In the genomic region with DNA sequence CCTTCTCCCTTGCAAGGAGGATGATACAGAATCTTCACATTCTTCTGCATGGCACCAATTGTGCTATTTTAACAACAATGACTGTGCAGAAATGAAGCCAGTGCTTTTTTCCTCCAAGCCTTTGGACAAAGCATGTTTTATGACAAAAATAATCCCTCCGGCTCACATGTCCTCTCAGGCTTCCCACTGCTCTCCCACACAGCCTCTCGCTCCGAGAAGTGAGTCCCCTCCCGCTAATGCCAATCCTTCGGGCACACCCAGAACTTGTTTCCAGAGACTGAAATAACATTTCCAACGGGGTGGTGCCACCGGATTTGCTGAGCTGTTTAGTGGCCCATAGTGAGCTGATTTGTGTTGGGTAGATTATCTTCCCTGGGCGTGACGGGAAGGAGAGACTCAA, we compare ENCODE assay signal across 14 cellular contexts. TPM values are rescaled to one million over a fixed set of nuclear protein-coding genes. Genes with fewer than 3 reads are reported as not detected.
A peak's percentile ranks its signal among the peaks of the same experiment; 100 is the strongest.
DNase-seq lines count a peak whose midpoint lies in the region; ATAC-seq, FAIRE-seq and TF ChIP-seq lines count a peak whose summit lies in the region.
"Had no signal": no experiment of that assay in that cellular context is flagged by ENCODE, and none has a peak within 500 bp of the region (broad histone marks: within the 10 kb centered on the region; RNA-seq: fewer than 3 reads in every experiment).

No MANE protein-coding gene starts in this region.

- no peak overlapping the region for H3K9ac ChIP-seq in endothelial cell of umbilical vein (replicated peaks; ENCODE audit: extremely low read depth, insufficient read depth, low read length)

- CTCF ChIA-PET in endothelial cell of umbilical vein (lab: Charles Lee) = interaction anchor here (0.7 to 2.7 kb wide), 6 partner anchors 10 to 277 kb away, joined by 3 to 17 read pairs (median 4); no protein-coding TSS in a partner anchor

- H3K36me3 ChIP-seq in endothelial cell of umbilical vein (ENCODE audit: control insufficient read depth in 2 of 2, extremely low read depth in 1 of 2, insufficient read depth in 2 of 2, low read length in 2 of 2) = no peaks in the 10 kb centered on the region

- H3K4me3 ChIP-seq in endothelial cell of umbilical vein (replicated peaks in 1 of 3; ENCODE audit: insufficient read depth in 1 of 3, low read depth in 1 of 3, low read length in 3 of 3) = no peak overlapping the region

- H3K9me3 ChIP-seq in endothelial cell of umbilical vein (replicated peaks; ENCODE audit: control insufficient read depth, insufficient read depth, low read length) = no peaks in the 10 kb centered on the region

- H3K79me2 ChIP-seq in endothelial cell of umbilical vein (ENCODE audit: control insufficient read depth, insufficient read depth, low read length) = no peaks in the 10 kb centered on the region

- no peaks in the 10 kb centered on the region for H4K20me1 ChIP-seq in endothelial cell of umbilical vein (replicated peaks; ENCODE audit: control insufficient read depth, extremely low read depth, insufficient read depth, low read length)

- dilution Hi-C loops in endothelial cell of umbilical vein (cut with MboI; ENCODE audit: extremely low pct_ligation_motif_present, low sequenced_read_pairs) = no loop called here

- H3K4me1 ChIP-seq in endothelial cell of umbilical vein (ENCODE audit: control insufficient read depth, extremely low read depth, insufficient read depth, low read length) = peaks cover 3% of the 10 kb centered on the region

- no peaks in the 10 kb centered on the region for H3K27me3 ChIP-seq in endothelial cell of umbilical vein (ENCODE audit: control insufficient read depth in 2 of 2, insufficient read depth in 2 of 2, low read length in 2 of 2)

- no peak for TF ChIP-seq CTCF in endothelial cell of umbilical vein (IDR thresholded peaks at IDR 0.05; ENCODE audit: extremely low read depth in 1 of 2, insufficient read depth in 1 of 2, low read depth in 1 of 2, low read length in 2 of 2)

- DNase-seq in OCI-M1 (lab: John Stamatoyannopoulos, UW) (peak; percentile 67), endothelial cell of umbilical vein (ENCODE audit: low read depth, low spot score) (no peak), medulla oblongata (ENCODE audit: extremely low spot score) (peak; percentile 60), superior temporal gyrus (ENCODE audit: extremely low spot score) (peak; percentile 86), kidney tubule cell (ENCODE audit: low spot score) (no peak)
- DNase-seq: activated CD4-positive, alpha-beta T cell treated with anti-CD3 and anti-CD28 coated beads for 36 hours; DMS153; kidney glomerular epithelial cell; NCI-H2171; SIG-M5 had no signal

- TF ChIP-seq POLR2A in endothelial cell of umbilical vein (IDR thresholded peaks at IDR 0.05; ENCODE audit: low read depth, low read length) (no peak), GM18505 (IDR thresholded peaks at IDR 0.05; ENCODE audit: borderline replicate concordance, extremely low read depth, insufficient read depth, insufficient read length) (no peak)

- no peaks in the 10 kb centered on the region for H3K9me1 ChIP-seq in endothelial cell of umbilical vein (replicated peaks; ENCODE audit: control insufficient read depth, extremely low read depth, insufficient read depth, low read length)

- peak overlapping the region; percentile 76 for H2AFZ ChIP-seq in endothelial cell of umbilical vein (ENCODE audit: low read depth, low read length)

- POLR2A ChIA-PET in endothelial cell of umbilical vein (lab: Charles Lee) = no interaction called here

- peak; percentile 54 for FAIRE-seq in endothelial cell of umbilical vein (lab: Jason Lieb, UNC)
- FAIRE-seq: endometrium had no signal

- intact Hi-C loops in endothelial cell of umbilical vein (cut with micrococcal nuclease) = no loop called here

- peak overlapping the region; percentile 32 for H3K4me2 ChIP-seq in endothelial cell of umbilical vein (ENCODE audit: insufficient read depth, low read length)

- no peak for ATAC-seq in HG03520 (IDR thresholded peaks at IDR 0.05; ENCODE audit: unreplicated experiment)
- no peak for ATAC-seq in GM21723 (IDR thresholded peaks at IDR 0.05; ENCODE audit: unreplicated experiment)
- ATAC-seq in GM18505 (IDR thresholded peaks at IDR 0.05; ENCODE audit: unreplicated experiment) = no peak
- ATAC-seq: activated CD4-positive, alpha-beta T cell treated with anti-CD3 and anti-CD28 coated beads for 36 hours had no signal

- no peak overlapping the region for H3K27ac ChIP-seq in endothelial cell of umbilical vein (ENCODE audit: insufficient read depth, low read depth, low read length)

- no TSS peak for BruUV-seq in endothelial cell of umbilical vein (replicated peaks; lab: Mats Ljungman, UMichigan)

TF ChIP-seq in endothelial cell of umbilical vein, 7 proteins besides CTCF, POLR2A, EP300 and RAD21:
- TF ChIP-seq POLR2AphosphoS5 (IDR thresholded peaks at IDR 0.05; ENCODE audit: insufficient read depth, low read depth, low read length) = no peak
- TF ChIP-seq MAX (IDR thresholded peaks at IDR 0.05; ENCODE audit: insufficient read depth, insufficient read length) = no peak
- TF ChIP-seq JUN (IDR thresholded peaks at IDR 0.05; ENCODE audit: borderline replicate concordance, insufficient read depth, insufficient read length, low read depth) = no peak

RNA-seq across cellular contexts. Expression of gene RBM17, which starts 35.8 kb away (rescaled TPM):
- total RNA-seq in endothelial cell of umbilical vein = 148 TPM in 2 replicates
- polyA plus RNA-seq in endothelial cell of umbilical vein = 15.5 and 23.1 TPM in 2 replicates
- 34.7 and 34.9 TPM in 2 replicates for polyA plus RNA-seq in endothelial cell of umbilical vein (2011; cell fraction: cytosol; rRNA removed)
- polyA plus RNA-seq in endothelial cell of umbilical vein (2011; cell fraction: nucleus; rRNA removed) = 158 and 189 TPM in 2 replicates
- 108 and 132 TPM in 2 replicates for polyA plus RNA-seq in endothelial cell of umbilical vein (2012)
- polyA minus RNA-seq in endothelial cell of umbilical vein = 31.4 and 34.9 TPM in 2 replicates
- polyA minus RNA-seq in endothelial cell of umbilical vein (2011; cell fraction: cytosol; rRNA and poly(A)+ RNA removed) = 12.5 TPM
- polyA minus RNA-seq in endothelial cell of umbilical vein (2011; cell fraction: nucleus; rRNA and poly(A)+ RNA removed) = 47.2 and 63.4 TPM in 2 replicates

Comparison
In these comparisons a context has a peak if more than half of its experiments do, and no peak if none do; other contexts are left out.
1. DNase-seq: peak in OCI-M1 (single experiment), medulla oblongata (single experiment) and superior temporal gyrus (single experiment); none in endothelial cell of umbilical vein (single experiment) and kidney tubule cell (single experiment).